Comparison of ENCODE assay signal across 20 cellular contexts in the genomic region with DNA sequence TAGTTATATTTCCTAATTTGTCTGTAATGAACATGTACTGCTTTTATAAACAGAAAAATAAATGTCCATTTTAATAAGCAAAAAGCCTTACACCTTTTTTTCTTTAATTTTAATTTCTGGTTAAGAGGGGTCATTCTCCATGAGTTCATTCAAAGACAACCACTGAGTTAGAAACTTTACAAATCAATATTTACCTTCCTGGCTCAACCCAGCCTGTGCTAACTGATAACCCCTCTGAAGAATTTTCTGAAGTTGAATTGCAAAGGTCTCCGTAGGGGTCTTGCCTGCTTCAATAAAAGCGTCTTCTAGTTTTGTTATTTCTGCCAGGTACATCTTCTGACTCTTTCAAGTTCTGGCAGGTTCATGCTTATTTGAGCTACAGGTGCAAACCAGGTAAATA.
DNase-seq lines count a peak whose midpoint lies in the region; ATAC-seq, FAIRE-seq and TF ChIP-seq lines count a peak whose summit lies in the region.
"Had no signal": no experiment of that assay in that cellular context is flagged by ENCODE, and none has a peak within 500 bp of the region (broad histone marks: within the 10 kb centered on the region; RNA-seq: fewer than 3 reads in every experiment).

No MANE protein-coding gene starts in this region.

- peaks cover 3% of the 10 kb centered on the region; the same call in 1 of the 2 replicates for H3K9me2 ChIP-seq in GM23338 (ENCODE audit: insufficient read depth)

- H3K4me3 ChIP-seq in A549, result no peak overlapping the region
- no peak overlapping the region for H3K4me3 ChIP-seq in GM23338
- H3K4me3 ChIP-seq: GM12878, SJSA1 had no signal

- H3K27me3 Mint-ChIP-seq in GM23338 (ENCODE audit: insufficient read depth, low read depth, poor library complexity) (no peaks in the 10 kb centered on the region), progenitor cell of endocrine pancreas (no peaks in the 10 kb centered on the region)
- no peaks in the 10 kb centered on the region for H3K27me3 Mint-ChIP-seq in CD4-positive, alpha-beta T cell
- H3K27me3 Mint-ChIP-seq in effector memory CD8-positive, alpha-beta T cell, result no peaks in the 10 kb centered on the region
- H3K27me3 Mint-ChIP-seq: B cell; CD4-positive, CD25-positive, alpha-beta regulatory T cell had no signal

- H4K20me1 ChIP-seq in GM23338 (replicated peaks; ENCODE audit: insufficient read depth), result no peaks in the 10 kb centered on the region

- TF ChIP-seq RAD21 in A549 (conservative IDR thresholded peaks at IDR 0.05 in 1 of 2, IDR thresholded peaks at IDR 0.05 in 1 of 2), result no peak

- H3K9me3 Mint-ChIP-seq in GM23338, result peaks cover 3% of the 10 kb centered on the region; the same call in 1 of the 3 replicates
- H3K9me3 Mint-ChIP-seq in progenitor cell of endocrine pancreas (ENCODE audit: low read depth), result no peaks in the 10 kb centered on the region
- H3K9me3 Mint-ChIP-seq in CD4-positive, alpha-beta T cell, result no peaks in the 10 kb centered on the region
- H3K9me3 Mint-ChIP-seq in effector memory CD8-positive, alpha-beta T cell, result peaks cover 0 to 10% of the 10 kb centered on the region in 2 donors

- no peak for TF ChIP-seq POLR2A in A549 (IDR thresholded peaks at IDR 0.05; ENCODE audit: low read length)

- no peak for DNase-seq in A549 (ENCODE audit: low read depth in 1 of 2, low spot score in 1 of 2)
- no peak for DNase-seq in GM23338 (ENCODE audit: low spot score)
- DNase-seq in left lobe of liver (ENCODE audit: low spot score), result no peak
- no peak for DNase-seq in progenitor cell of endocrine pancreas (ENCODE audit: low spot score, unreplicated experiment)
- DNase-seq in CD4-positive, alpha-beta T cell, result no peak
- DNase-seq in effector memory CD8-positive, alpha-beta T cell, result no peak
- DNase-seq: CD4-positive, CD25-positive, alpha-beta regulatory T cell; COR-L47; DMS 273 treated with DMSO at 0.1 percent for 48 hours; Kasumi-1; NCI-H1694 treated with DMSO at 0.1 percent for 48 hours; NCI-H2081 treated with DMSO at 0.1 percent for 48 hours; OCI-M1 had no signal

- TF ChIP-seq EP300 in A549 (IDR thresholded peaks at IDR 0.05), result no peak

- H3K27me3 ChIP-seq in GM23338 (ENCODE audit: insufficient read depth), result no peaks in the 10 kb centered on the region
- no peaks in the 10 kb centered on the region for H3K27me3 ChIP-seq in CD4-positive, alpha-beta T cell (ENCODE audit: control insufficient read depth, insufficient read depth, low read length)

- H3K4me1 ChIP-seq in A549 (peaks cover 10% of the 10 kb centered on the region; the same call in 1 of the 3 replicates), GM23338 (ENCODE audit: insufficient read depth) (peaks cover 15% of the 10 kb centered on the region)
- H3K4me1 ChIP-seq: SJSA1 had no signal

- no peaks in the 10 kb centered on the region for H3K9me3 ChIP-seq in A549
- H3K9me3 ChIP-seq in CD4-positive, alpha-beta T cell (ENCODE audit: control insufficient read depth, low read length), result no peaks in the 10 kb centered on the region
- H3K9me3 ChIP-seq: SJSA1 had no signal

- H3K79me2 ChIP-seq in GM23338 (replicated peaks; ENCODE audit: insufficient read depth), result no peaks in the 10 kb centered on the region

- no peak for ATAC-seq in A549
- ATAC-seq in GM23338, result no peak
- peak; percentile 74 for ATAC-seq in left lobe of liver
- no peak for ATAC-seq in CD4-positive, alpha-beta T cell (ENCODE audit: poor library complexity)
- ATAC-seq in GM18502 (IDR thresholded peaks at IDR 0.05; ENCODE audit: poor library complexity, unreplicated experiment), result no peak
- no peak for ATAC-seq in effector memory CD8-positive, alpha-beta T cell (replicated peaks)
- ATAC-seq: GM12878 had no signal

- H3F3A ChIP-seq in GM23338 (replicated peaks; ENCODE audit: low read depth), result no peaks in the 10 kb centered on the region

- 35% methylated on average over 2 of the region's 2 CpGs for WGBS in A549 (ENCODE audit: missing lambda C conversion rate)

- H3K36me3 ChIP-seq in GM23338 (ENCODE audit: insufficient read depth), result no peaks in the 10 kb centered on the region
- H3K36me3 ChIP-seq: SJSA1 had no signal

- peaks cover 5% of the 10 kb centered on the region; the same call in 1 of the 3 replicates for H3K36me3 Mint-ChIP-seq in GM23338 (ENCODE audit: low read depth)
- no peaks in the 10 kb centered on the region for H3K36me3 Mint-ChIP-seq in progenitor cell of endocrine pancreas (ENCODE audit: insufficient read depth)
- no peaks in the 10 kb centered on the region for H3K36me3 Mint-ChIP-seq in CD4-positive, alpha-beta T cell (ENCODE audit: low read depth)
- H3K36me3 Mint-ChIP-seq in effector memory CD8-positive, alpha-beta T cell (ENCODE audit: insufficient read depth), result no peaks in the 10 kb centered on the region
- H3K36me3 Mint-ChIP-seq: CD4-positive, CD25-positive, alpha-beta regulatory T cell had no signal

- CTCF ChIA-PET in A549 (lab: Yijun Ruan, JAX), result no interaction called here
- CTCF ChIA-PET in CD4-positive, alpha-beta T cell (lab: Charles Lee), result no interaction called here

- H3K27ac ChIP-seq in A549 (no peak overlapping the region; a peak in 1 of 6 replicates), GM23338 (ENCODE audit: low read depth) (no peak overlapping the region)
- H3K27ac ChIP-seq in CD4-positive, alpha-beta T cell (ENCODE audit: low read depth, low read length), result no peak overlapping the region
- H3K27ac ChIP-seq: SJSA1 had no signal

- no peak for FAIRE-seq in A549 (lab: Jason Lieb, UNC)
- FAIRE-seq: A204.1, GM12878, H54, RCC 7860 had no signal

- TF ChIP-seq CTCF in A549 (IDR thresholded peaks at IDR 0.05), result no peak
- no peak for TF ChIP-seq CTCF in GM23338 (conservative IDR thresholded peaks at IDR 0.05; ENCODE audit: low read depth in 2 of 2)
- TF ChIP-seq CTCF in progenitor cell of endocrine pancreas (IDR thresholded peaks at IDR 0.05; ENCODE audit: unreplicated experiment), result no peak
- TF ChIP-seq CTCF in CD4-positive, alpha-beta T cell (IDR thresholded peaks at IDR 0.05), result no peak

- H3K4me1 Mint-ChIP-seq in GM23338, result peaks cover 18% of the 10 kb centered on the region
- H3K4me1 Mint-ChIP-seq in progenitor cell of endocrine pancreas (ENCODE audit: low read depth), result peaks cover 18% of the 10 kb centered on the region
- no peaks in the 10 kb centered on the region for H3K4me1 Mint-ChIP-seq in CD4-positive, alpha-beta T cell (ENCODE audit: low read depth)
- H3K4me1 Mint-ChIP-seq in effector memory CD8-positive, alpha-beta T cell (ENCODE audit: low read depth in 2 of 2), result no peaks in the 10 kb centered on the region
- H3K4me1 Mint-ChIP-seq: B cell; CD4-positive, CD25-positive, alpha-beta regulatory T cell had no signal

- peak overlapping the region; percentile 69 for H3K4me2 ChIP-seq in A549
- peak overlapping the region; percentile 59; the same call in 1 of the 2 replicates for H3K4me2 ChIP-seq in GM23338

- H3K27ac Mint-ChIP-seq in GM23338, result no peak overlapping the region
- H3K27ac Mint-ChIP-seq in progenitor cell of endocrine pancreas, result peak overlapping the region; percentile 89
- no peak overlapping the region for H3K27ac Mint-ChIP-seq in CD4-positive, alpha-beta T cell
- no peak overlapping the region for H3K27ac Mint-ChIP-seq in effector memory CD8-positive, alpha-beta T cell
- H3K27ac Mint-ChIP-seq: B cell; CD4-positive, CD25-positive, alpha-beta regulatory T cell had no signal

- POLR2A ChIA-PET in A549 (lab: Yijun Ruan, JAX), result no interaction called here
- POLR2A ChIA-PET in CD4-positive, alpha-beta T cell (lab: Charles Lee), result no interaction called here

- intact Hi-C loops in CD4-positive, alpha-beta T cell (cut with DNase I, micrococcal nuclease), result loop anchor here in 1 of 2 experiments (2.0 kb wide), 1 partner anchor 57 kb away; no protein-coding TSS in a partner anchor

- H3K4me3 Mint-ChIP-seq in GM23338 (no peak overlapping the region), progenitor cell of endocrine pancreas (ENCODE audit: low read depth) (peak overlapping the region; percentile 63)
- H3K4me3 Mint-ChIP-seq in CD4-positive, alpha-beta T cell, result no peak overlapping the region
- H3K4me3 Mint-ChIP-seq in effector memory CD8-positive, alpha-beta T cell, result no peak overlapping the region
- H3K4me3 Mint-ChIP-seq: B cell; CD4-positive, CD25-positive, alpha-beta regulatory T cell had no signal

- H2AFZ ChIP-seq in GM23338, result 0 out of 2 replicates have a peak overlapping the region, but pooled peaks have one; percentile 78

TF ChIP-seq in A549, 52 proteins besides CTCF, POLR2A, EP300 and RAD21 (continues in another document):
- TF ChIP-seq ESRRA (IDR thresholded peaks at IDR 0.05; ENCODE audit: borderline replicate concordance, low read length) (no peak), EHF (CRISPR knock-in tag; IDR thresholded peaks at IDR 0.05) (no peak), FOSL2 (IDR thresholded peaks at IDR 0.05) (no peak), FOSL2 (CRISPR knock-in tag; IDR thresholded peaks at IDR 0.05) (no peak)

TF ChIP-seq in GM23338, 12 proteins besides CTCF, POLR2A, EP300 and RAD21 (continues in another document):
- TF ChIP-seq, protein P1, sequence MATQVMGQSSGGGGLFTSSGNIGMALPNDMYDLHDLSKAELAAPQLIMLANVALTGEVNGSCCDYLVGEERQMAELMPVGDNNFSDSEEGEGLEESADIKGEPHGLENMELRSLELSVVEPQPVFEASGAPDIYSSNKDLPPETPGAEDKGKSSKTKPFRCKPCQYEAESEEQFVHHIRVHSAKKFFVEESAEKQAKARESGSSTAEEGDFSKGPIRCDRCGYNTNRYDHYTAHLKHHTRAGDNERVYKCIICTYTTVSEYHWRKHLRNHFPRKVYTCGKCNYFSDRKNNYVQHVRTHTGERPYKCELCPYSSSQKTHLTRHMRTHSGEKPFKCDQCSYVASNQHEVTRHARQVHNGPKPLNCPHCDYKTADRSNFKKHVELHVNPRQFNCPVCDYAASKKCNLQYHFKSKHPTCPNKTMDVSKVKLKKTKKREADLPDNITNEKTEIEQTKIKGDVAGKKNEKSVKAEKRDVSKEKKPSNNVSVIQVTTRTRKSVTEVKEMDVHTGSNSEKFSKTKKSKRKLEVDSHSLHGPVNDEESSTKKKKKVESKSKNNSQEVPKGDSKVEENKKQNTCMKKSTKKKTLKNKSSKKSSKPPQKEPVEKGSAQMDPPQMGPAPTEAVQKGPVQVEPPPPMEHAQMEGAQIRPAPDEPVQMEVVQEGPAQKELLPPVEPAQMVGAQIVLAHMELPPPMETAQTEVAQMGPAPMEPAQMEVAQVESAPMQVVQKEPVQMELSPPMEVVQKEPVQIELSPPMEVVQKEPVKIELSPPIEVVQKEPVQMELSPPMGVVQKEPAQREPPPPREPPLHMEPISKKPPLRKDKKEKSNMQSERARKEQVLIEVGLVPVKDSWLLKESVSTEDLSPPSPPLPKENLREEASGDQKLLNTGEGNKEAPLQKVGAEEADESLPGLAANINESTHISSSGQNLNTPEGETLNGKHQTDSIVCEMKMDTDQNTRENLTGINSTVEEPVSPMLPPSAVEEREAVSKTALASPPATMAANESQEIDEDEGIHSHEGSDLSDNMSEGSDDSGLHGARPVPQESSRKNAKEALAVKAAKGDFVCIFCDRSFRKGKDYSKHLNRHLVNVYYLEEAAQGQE (IDR thresholded peaks at IDR 0.05; ENCODE audit: unreplicated experiment), result no peak
- TF ChIP-seq JUNB (IDR thresholded peaks at IDR 0.05; ENCODE audit: unreplicated experiment), result no peak
